1 cellular context compared by ENCODE assay signal in genomic region chr5:11504083-11504785, GRCh38.
TF ChIP-seq lines count a peak whose summit lies in the region.

No MANE protein-coding gene starts in this region.

TF ChIP-seq in H1, 55 proteins besides CTCF, POLR2A, EP300 and RAD21 (continued from another document):
- TF ChIP-seq BACH1 (IDR thresholded peaks at IDR 0.05; ENCODE audit: low read length): peak; percentile 54; the same call in 1 of the 2 replicates
- TF ChIP-seq MAFK (IDR thresholded peaks at IDR 0.05; ENCODE audit: low read depth, low read length): peak; percentile 75
- no peak for TF ChIP-seq TAF1 (IDR thresholded peaks at IDR 0.05; ENCODE audit: low read depth, low read length)
- TF ChIP-seq EZH2 (IDR thresholded peaks at IDR 0.05; ENCODE audit: low read depth, low read length, severe bottlenecking): no peak
